Comparison of ENCODE assay signal across 9 cellular contexts in the genomic region with DNA sequence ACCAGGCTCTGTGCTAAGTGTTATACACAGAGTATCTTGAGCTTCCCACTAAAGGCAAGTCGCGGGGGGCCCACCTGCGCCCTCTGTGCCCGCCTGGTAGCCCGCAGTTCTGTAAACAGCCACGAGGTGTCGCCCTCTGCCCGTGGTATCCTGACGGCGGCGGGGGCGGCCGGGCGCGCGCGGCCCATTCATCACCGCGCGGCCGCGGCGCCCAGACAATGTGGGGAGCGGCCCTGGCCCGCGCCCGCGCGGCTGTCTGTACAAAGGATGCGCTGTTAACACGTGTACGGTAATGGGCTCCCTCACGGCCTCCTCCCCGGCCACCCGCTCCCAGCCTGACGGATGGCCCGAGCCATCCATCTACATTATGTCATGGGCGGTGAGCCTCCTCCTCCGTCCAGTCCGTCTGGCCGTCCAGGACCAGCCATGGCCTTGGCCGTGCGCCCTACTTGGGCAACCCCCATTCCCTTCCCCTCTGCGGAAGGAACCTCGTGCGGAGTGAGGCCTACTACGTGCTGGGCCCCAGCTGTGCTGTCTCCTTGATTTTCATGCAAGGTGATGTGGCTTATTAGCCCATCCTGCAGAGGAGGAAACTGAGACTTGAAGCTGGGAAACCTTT.
A peak's percentile ranks its signal among the peaks of the same experiment; 100 is the strongest.
DNase-seq lines count a peak whose midpoint lies in the region; ATAC-seq, FAIRE-seq and TF ChIP-seq lines count a peak whose summit lies in the region.
"Had no signal": no experiment of that assay in that cellular context is flagged by ENCODE, and none has a peak within 500 bp of the region (broad histone marks: within the 10 kb centered on the region; RNA-seq: fewer than 3 reads in every experiment).

No MANE protein-coding gene starts in this region.

- ATAC-seq in GM12878: peak; percentile 91

- H3K9me3 ChIP-seq in AG04450 (ENCODE audit: control insufficient read depth, insufficient read depth, low read length) (peaks cover 8% of the 10 kb centered on the region), GM12878 (replicated peaks; ENCODE audit: control insufficient read depth, insufficient read depth, low read length) (no peaks in the 10 kb centered on the region; the same call in 2 of the 3 replicates)

- H3K4me1 ChIP-seq in GM12878 (ENCODE audit: control insufficient read depth, insufficient read depth, low read length): no peaks in the 10 kb centered on the region

- intact Hi-C loops in GM12878 (cut with micrococcal nuclease; ENCODE audit: unreplicated experiment): loop anchor here (1.0 to 5.0 kb wide), 2 partner anchors 77 to 1046 kb away; a partner anchor contains a TSS

- FAIRE-seq in GM12878 (lab: Jason Lieb, UNC): peak; percentile 62

- in situ Hi-C loops in GM12878 (cut with MboI): loop anchor here (25.0 kb wide), 1 partner anchor 1256 kb away; no protein-coding TSS in a partner anchor

- H4K20me1 ChIP-seq in GM12878 (ENCODE audit: control insufficient read depth, insufficient read depth): no peaks in the 10 kb centered on the region

- TF ChIP-seq POLR2A in GM12878 (IDR thresholded peaks at IDR 0.05; ENCODE audit: low read depth, low read length): no peak

- peak; percentile 76 for TF ChIP-seq CTCF in AG04450 (IDR thresholded peaks at IDR 0.05; ENCODE audit: low read depth, low read length)
- peak; percentile 61 to 72 (median 69) for TF ChIP-seq CTCF in GM12878 (IDR thresholded peaks at IDR 0.05 in 2 of 3, conservative IDR thresholded peaks at IDR 0.05 in 1 of 3; ENCODE audit: control insufficient read depth in 2 of 3, extremely low read depth in 1 of 3, insufficient read depth in 1 of 3, low read depth in 3 of 3, low read length in 3 of 3)

- POLR2A ChIA-PET in AG04450 (lab: Yijun Ruan, JAX): no interaction called here
- POLR2A ChIA-PET in GM12878 (lab: Charles Lee): no interaction called here

- CTCF ChIA-PET in AG04450 (lab: Charles Lee) (interaction anchor here (0.5 to 1.9 kb wide), 18 partner anchors 8 to 1128 kb away, joined by 3 to 7 read pairs (median 4); no protein-coding TSS in a partner anchor), GM12878 (lab: Yijun Ruan, JAX) (interaction anchor here (0.6 to 1.1 kb wide), 3 partner anchors 28 to 161 kb away, joined by 3 to 4 read pairs (median 3); no protein-coding TSS in a partner anchor)

- H3K27me3 ChIP-seq in AG04450 (ENCODE audit: control insufficient read depth, insufficient read depth, low read length) (no peaks in the 10 kb centered on the region), H7 (ENCODE audit: control insufficient read depth, insufficient read depth, low read length) (no peaks in the 10 kb centered on the region), GM12878 (replicated peaks in 1 of 2; ENCODE audit: control insufficient read depth in 2 of 2, insufficient read depth in 2 of 2, low read length in 1 of 2) (no peaks in the 10 kb centered on the region)

- H3K4me3 ChIP-seq in AG04450 (ENCODE audit: low read depth, low read length) (peak overlapping the region; percentile 52), H7 (ENCODE audit: insufficient read depth, low read depth, low read length) (peak overlapping the region; percentile 16; the same call in 1 of the 2 replicates), GM12878 (no peak overlapping the region)

- BruUV-seq in GM12878 (replicated peaks; lab: Mats Ljungman, UMichigan): no TSS peak

- H3K36me3 ChIP-seq in H7 (replicated peaks; ENCODE audit: control insufficient read depth, insufficient read depth, low read length) (no peaks in the 10 kb centered on the region), GM12878 (ENCODE audit: control insufficient read depth in 2 of 2, insufficient read depth in 2 of 2, low read length in 1 of 2) (no peaks in the 10 kb centered on the region)

- H3K9ac ChIP-seq in GM12878 (ENCODE audit: control insufficient read depth, insufficient read depth, low read length): no peak overlapping the region

- H2AFZ ChIP-seq in GM12878 (ENCODE audit: control insufficient read depth, low read depth, low read length): no peak overlapping the region

- 33% methylated on average over 45 of the region's 47 CpGs for WGBS in GM12878 (ENCODE audit: insufficient coverage, insufficient replicate concordance, low lambda C conversion rate, missing lambda C conversion rate)

- no peak overlapping the region for H3K27ac ChIP-seq in AG04450 (ENCODE audit: low read depth, low read length)
- no peak overlapping the region for H3K27ac ChIP-seq in GM12878 (ENCODE audit: control insufficient read depth, insufficient read depth)

- DNase-seq in AG04450 (ENCODE audit: low read depth, low spot score) (no peak), H7 (peak; percentile 95), SK-N-DZ (ENCODE audit: low spot score) (peak; percentile 36), GM12878 (ENCODE audit: low read depth, low spot score) (no peak), iPS-NIHi11 (ENCODE audit: low spot score) (peak; percentile 91), NCI-H1436 (lab: John Stamatoyannopoulos, UW) (no peak), NCI-H510A treated with DMSO at 0.1 percent for 48 hours (lab: John Stamatoyannopoulos, UW) (no peak)
- DNase-seq in stimulated activated CD4-positive, alpha-beta T cell treated with anti-CD3 and anti-CD28 coated beads, Interleukin-12 subunit alpha, Interleukin-12 subunit beta, amount 100 ng/mL, for 4 hours: peak; percentile 35
- DNase-seq: naive B cell had no signal

- H3K79me2 ChIP-seq in GM12878 (ENCODE audit: control insufficient read depth, insufficient read depth, low read length): no peaks in the 10 kb centered on the region

- SMC1A ChIA-PET in GM12878 (lab: Charles Lee; ENCODE audit: uncharacterized antibody, unreplicated experiment): interaction anchor here (0.6 kb wide), 1 partner anchor 652 kb away, joined by 3 read pairs; no protein-coding TSS in a partner anchor

- RAD21 ChIA-PET in GM12878 (lab: Charles Lee; ENCODE audit: unreplicated experiment): interaction anchor here (1.6 kb wide), 1 partner anchor 78 kb away, joined by 4 read pairs; no protein-coding TSS in a partner anchor

- no peak for TF ChIP-seq EP300 in GM12878 (IDR thresholded peaks at IDR 0.05; ENCODE audit: borderline replicate concordance in 1 of 2, control insufficient read depth in 1 of 2, low read depth in 2 of 2, low read length in 2 of 2)

- no peak overlapping the region for H3K4me2 ChIP-seq in GM12878 (ENCODE audit: control insufficient read depth, insufficient read depth)

- peak; percentile 86 for TF ChIP-seq RAD21 in GM12878 (IDR thresholded peaks at IDR 0.05; ENCODE audit: insufficient read depth, low read depth, low read length)

TF ChIP-seq in GM12878, 131 proteins besides CTCF, POLR2A, EP300 and RAD21:
- TF ChIP-seq HDGF (IDR thresholded peaks at IDR 0.05): no peak
- peak in 1 of 2 experiments; percentile 88; a peak in 2 of 3 replicates for TF ChIP-seq EGR1 (IDR thresholded peaks at IDR 0.05; ENCODE audit: borderline replicate concordance in 1 of 2, low read depth in 2 of 2, low read length in 2 of 2)
- TF ChIP-seq, protein P1, sequence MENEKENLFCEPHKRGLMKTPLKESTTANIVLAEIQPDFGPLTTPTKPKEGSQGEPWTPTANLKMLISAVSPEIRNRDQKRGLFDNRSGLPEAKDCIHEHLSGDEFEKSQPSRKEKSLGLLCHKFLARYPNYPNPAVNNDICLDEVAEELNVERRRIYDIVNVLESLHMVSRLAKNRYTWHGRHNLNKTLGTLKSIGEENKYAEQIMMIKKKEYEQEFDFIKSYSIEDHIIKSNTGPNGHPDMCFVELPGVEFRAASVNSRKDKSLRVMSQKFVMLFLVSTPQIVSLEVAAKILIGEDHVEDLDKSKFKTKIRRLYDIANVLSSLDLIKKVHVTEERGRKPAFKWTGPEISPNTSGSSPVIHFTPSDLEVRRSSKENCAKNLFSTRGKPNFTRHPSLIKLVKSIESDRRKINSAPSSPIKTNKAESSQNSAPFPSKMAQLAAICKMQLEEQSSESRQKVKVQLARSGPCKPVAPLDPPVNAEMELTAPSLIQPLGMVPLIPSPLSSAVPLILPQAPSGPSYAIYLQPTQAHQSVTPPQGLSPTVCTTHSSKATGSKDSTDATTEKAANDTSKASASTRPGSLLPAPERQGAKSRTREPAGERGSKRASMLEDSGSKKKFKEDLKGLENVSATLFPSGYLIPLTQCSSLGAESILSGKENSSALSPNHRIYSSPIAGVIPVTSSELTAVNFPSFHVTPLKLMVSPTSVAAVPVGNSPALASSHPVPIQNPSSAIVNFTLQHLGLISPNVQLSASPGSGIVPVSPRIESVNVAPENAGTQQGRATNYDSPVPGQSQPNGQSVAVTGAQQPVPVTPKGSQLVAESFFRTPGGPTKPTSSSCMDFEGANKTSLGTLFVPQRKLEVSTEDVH (IDR thresholded peaks at IDR 0.05; ENCODE audit: low read depth, partially characterized antibody): no peak
- no peak for TF ChIP-seq PAX8 (IDR thresholded peaks at IDR 0.05)
- TF ChIP-seq ZZZ3 (IDR thresholded peaks at IDR 0.05; ENCODE audit: control insufficient read depth, insufficient read length, low read depth): no peak
- no peak for TF ChIP-seq POLR2AphosphoS5 (IDR thresholded peaks at IDR 0.05; ENCODE audit: low read length)
- TF ChIP-seq SMC3 (IDR thresholded peaks at IDR 0.05; ENCODE audit: borderline replicate concordance, low read length): peak; percentile 59; the same call in 1 of the 2 replicates
- no peak for TF ChIP-seq KAT2A (conservative IDR thresholded peaks at IDR 0.05; ENCODE audit: control insufficient read depth, low read depth, low read length)
- TF ChIP-seq FOXK2 (IDR thresholded peaks at IDR 0.05): no peak
- no peak for TF ChIP-seq ZNF24 (IDR thresholded peaks at IDR 0.05)
- TF ChIP-seq CREM (IDR thresholded peaks at IDR 0.05; ENCODE audit: low read depth): no peak
- peak; percentile 50; the same call in 1 of the 2 replicates for TF ChIP-seq YY1 (IDR thresholded peaks at IDR 0.05; ENCODE audit: low read depth, low read length)
- TF ChIP-seq SREBF1 (IDR thresholded peaks at IDR 0.05; ENCODE audit: low read length): no peak
- TF ChIP-seq TCF3 (IDR thresholded peaks at IDR 0.05; ENCODE audit: borderline replicate concordance, insufficient read depth, low read depth, low read length): no peak

Comparison
In these comparisons a context has a peak if more than half of its experiments do, and no peak if none do; other contexts are left out.
1. DNase-seq: peak in H7 (single experiment), SK-N-DZ (single experiment), iPS-NIHi11 (single experiment) and stimulated activated CD4-positive, alpha-beta T cell treated with anti-CD3 and anti-CD28 coated beads, Interleukin-12 subunit alpha, Interleukin-12 subunit beta, amount 100 ng/mL, for 4 hours (single experiment); none in AG04450 (single experiment), GM12878 (single experiment), NCI-H1436 (single experiment) and NCI-H510A treated with DMSO at 0.1 percent for 48 hours (single experiment).